Comparison of ENCODE assay signal across 8 cellular contexts in the genomic region with DNA sequence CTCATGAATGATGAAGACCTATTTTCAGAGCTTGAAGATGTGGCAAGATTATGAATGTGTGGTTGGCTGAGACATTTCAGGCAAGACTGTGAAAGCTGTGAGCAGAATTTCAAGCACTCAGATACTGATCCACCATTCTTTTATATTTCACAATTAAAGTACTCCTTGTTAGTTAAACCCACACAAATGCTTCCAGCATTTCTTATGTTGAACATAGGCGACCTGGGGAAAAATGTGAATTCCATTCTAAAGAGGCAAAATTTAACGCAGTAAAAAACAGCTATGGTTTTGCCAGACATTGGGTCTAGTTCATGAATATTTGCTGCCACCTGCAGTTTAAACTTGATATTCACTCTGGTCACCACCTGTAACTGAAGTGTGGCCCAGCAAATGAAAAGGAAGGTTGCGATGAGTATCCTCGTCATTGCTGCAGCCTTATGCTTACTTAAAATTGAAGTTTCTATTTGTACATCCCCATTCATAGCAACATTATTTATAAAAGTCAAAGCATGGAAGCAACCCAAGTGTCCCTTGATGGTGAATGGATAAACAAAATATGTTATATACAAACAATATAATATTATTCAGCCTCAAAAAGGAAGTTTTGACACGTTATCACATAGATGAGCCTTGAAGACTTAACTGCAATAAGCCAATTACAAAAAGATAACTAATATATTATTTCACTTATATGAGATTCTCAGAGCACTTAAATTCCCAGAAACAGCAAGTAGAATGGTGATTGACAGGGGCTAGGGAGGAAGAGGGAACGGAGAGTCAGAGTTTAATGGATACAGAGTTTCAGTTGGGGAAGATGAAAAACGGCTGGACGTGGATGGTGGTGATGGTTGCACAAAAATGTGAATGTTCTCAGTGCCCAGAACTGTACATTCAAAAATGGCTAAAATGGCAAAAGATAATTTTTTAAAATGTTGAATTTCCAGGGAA.
DNase-seq lines count a peak whose midpoint lies in the region; ATAC-seq, FAIRE-seq and TF ChIP-seq lines count a peak whose summit lies in the region.

No MANE protein-coding gene starts in this region.

- ATAC-seq in SK-N-SH treated with all-trans-retinoic acid at 6 μM for 48 hours = peak; percentile 97

- DNase-seq in activated T-cell treated with anti-CD3 and anti-CD28 coated beads for 24 hours (ENCODE audit: low read depth) = peak; percentile 51
- no peak for DNase-seq in activated T-cell treated with anti-CD3 and anti-CD28 coated beads, Interleukin-2, amount 50 U/mL, for 1 hour
- no peak for DNase-seq in H54 (ENCODE audit: insufficient read length, low spot score)
- peak; percentile 77 for DNase-seq in cerebellar cortex (ENCODE audit: low spot score)
- DNase-seq in kidney glomerular epithelial cell (lab: John Stamatoyannopoulos, UW) = peak; percentile 68
- peak; percentile 5 for DNase-seq in stimulated activated naive CD4-positive, alpha-beta T cell treated with Interleukin-2 at 50 U/mL for 16 hours (lab: John Stamatoyannopoulos, UW)

- no peak overlapping the region for H3K4me3 ChIP-seq in Loucy (ENCODE audit: low read length, poor library complexity, severe bottlenecking)

- peak overlapping the region; percentile 55 for H2AFZ ChIP-seq in Loucy (ENCODE audit: low read length)

- no peak overlapping the region for H3K4me2 ChIP-seq in Loucy (ENCODE audit: low read depth, low read length, poor library complexity, severe bottlenecking)

- no peaks in the 10 kb centered on the region for H4K20me1 ChIP-seq in Loucy (ENCODE audit: insufficient read depth, low read length, poor library complexity, severe bottlenecking)

- H3F3A ChIP-seq in Loucy (ENCODE audit: low read depth) = no peaks in the 10 kb centered on the region

- peak; percentile 90 for FAIRE-seq in H54 (lab: Jason Lieb, UNC)

- no peaks in the 10 kb centered on the region for H3K79me2 ChIP-seq in Loucy (ENCODE audit: insufficient read depth, low read length)

- H3K27me3 ChIP-seq in Loucy (ENCODE audit: insufficient read depth, low read length, poor library complexity, severe bottlenecking) = no peaks in the 10 kb centered on the region

- no peak for TF ChIP-seq POLR2A in H54 (IDR thresholded peaks at IDR 0.05; ENCODE audit: low read depth, low read length)

- H3K9me2 ChIP-seq in Loucy (replicated peaks; ENCODE audit: low read depth, low read length) = no peaks in the 10 kb centered on the region

- H3K9ac ChIP-seq in Loucy (ENCODE audit: low read depth, low read length, poor library complexity, severe bottlenecking) = no peak overlapping the region

- TF ChIP-seq CTCF in Loucy (conservative IDR thresholded peaks at IDR 0.05; ENCODE audit: low read length) = peak; percentile 78

- H3K4me1 ChIP-seq in Loucy (ENCODE audit: insufficient read depth, low read length, poor library complexity, severe bottlenecking) = peaks cover 6% of the 10 kb centered on the region

- H3K36me3 ChIP-seq in Loucy (ENCODE audit: insufficient read depth, low read length) = no peaks in the 10 kb centered on the region

- H3K9me3 ChIP-seq in Loucy (ENCODE audit: insufficient read depth, low read depth, low read length) = no peaks in the 10 kb centered on the region

TF ChIP-seq in SK-N-SH treated with all-trans-retinoic acid at 6 μM for 48 hours, 23 proteins besides CTCF, POLR2A, EP300 and RAD21:
- no peak for TF ChIP-seq SNAI2 (CRISPR knock-in tag; IDR thresholded peaks at IDR 0.05)
- no peak for TF ChIP-seq ZNF8 (CRISPR knock-in tag; IDR thresholded peaks at IDR 0.05)
- TF ChIP-seq, protein P1, sequence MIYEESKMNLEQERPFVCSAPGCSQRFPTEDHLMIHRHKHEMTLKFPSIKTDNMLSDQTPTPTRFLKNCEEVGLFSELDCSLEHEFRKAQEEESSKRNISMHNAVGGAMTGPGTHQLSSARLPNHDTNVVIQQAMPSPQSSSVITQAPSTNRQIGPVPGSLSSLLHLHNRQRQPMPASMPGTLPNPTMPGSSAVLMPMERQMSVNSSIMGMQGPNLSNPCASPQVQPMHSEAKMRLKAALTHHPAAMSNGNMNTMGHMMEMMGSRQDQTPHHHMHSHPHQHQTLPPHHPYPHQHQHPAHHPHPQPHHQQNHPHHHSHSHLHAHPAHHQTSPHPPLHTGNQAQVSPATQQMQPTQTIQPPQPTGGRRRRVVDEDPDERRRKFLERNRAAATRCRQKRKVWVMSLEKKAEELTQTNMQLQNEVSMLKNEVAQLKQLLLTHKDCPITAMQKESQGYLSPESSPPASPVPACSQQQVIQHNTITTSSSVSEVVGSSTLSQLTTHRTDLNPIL (CRISPR knock-in tag; IDR thresholded peaks at IDR 0.05; ENCODE audit: low read depth) = no peak
- no peak for TF ChIP-seq ZC3H10 (CRISPR knock-in tag; IDR thresholded peaks at IDR 0.05)
- no peak for TF ChIP-seq RARB (CRISPR knock-in tag; IDR thresholded peaks at IDR 0.05)
- TF ChIP-seq, protein P2, sequence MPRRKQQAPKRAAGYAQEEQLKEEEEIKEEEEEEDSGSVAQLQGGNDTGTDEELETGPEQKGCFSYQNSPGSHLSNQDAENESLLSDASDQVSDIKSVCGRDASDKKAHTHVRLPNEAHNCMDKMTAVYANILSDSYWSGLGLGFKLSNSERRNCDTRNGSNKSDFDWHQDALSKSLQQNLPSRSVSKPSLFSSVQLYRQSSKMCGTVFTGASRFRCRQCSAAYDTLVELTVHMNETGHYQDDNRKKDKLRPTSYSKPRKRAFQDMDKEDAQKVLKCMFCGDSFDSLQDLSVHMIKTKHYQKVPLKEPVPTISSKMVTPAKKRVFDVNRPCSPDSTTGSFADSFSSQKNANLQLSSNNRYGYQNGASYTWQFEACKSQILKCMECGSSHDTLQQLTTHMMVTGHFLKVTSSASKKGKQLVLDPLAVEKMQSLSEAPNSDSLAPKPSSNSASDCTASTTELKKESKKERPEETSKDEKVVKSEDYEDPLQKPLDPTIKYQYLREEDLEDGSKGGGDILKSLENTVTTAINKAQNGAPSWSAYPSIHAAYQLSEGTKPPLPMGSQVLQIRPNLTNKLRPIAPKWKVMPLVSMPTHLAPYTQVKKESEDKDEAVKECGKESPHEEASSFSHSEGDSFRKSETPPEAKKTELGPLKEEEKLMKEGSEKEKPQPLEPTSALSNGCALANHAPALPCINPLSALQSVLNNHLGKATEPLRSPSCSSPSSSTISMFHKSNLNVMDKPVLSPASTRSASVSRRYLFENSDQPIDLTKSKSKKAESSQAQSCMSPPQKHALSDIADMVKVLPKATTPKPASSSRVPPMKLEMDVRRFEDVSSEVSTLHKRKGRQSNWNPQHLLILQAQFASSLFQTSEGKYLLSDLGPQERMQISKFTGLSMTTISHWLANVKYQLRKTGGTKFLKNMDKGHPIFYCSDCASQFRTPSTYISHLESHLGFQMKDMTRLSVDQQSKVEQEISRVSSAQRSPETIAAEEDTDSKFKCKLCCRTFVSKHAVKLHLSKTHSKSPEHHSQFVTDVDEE (CRISPR knock-in tag; IDR thresholded peaks at IDR 0.05) = no peak
- TF ChIP-seq, protein P3, sequence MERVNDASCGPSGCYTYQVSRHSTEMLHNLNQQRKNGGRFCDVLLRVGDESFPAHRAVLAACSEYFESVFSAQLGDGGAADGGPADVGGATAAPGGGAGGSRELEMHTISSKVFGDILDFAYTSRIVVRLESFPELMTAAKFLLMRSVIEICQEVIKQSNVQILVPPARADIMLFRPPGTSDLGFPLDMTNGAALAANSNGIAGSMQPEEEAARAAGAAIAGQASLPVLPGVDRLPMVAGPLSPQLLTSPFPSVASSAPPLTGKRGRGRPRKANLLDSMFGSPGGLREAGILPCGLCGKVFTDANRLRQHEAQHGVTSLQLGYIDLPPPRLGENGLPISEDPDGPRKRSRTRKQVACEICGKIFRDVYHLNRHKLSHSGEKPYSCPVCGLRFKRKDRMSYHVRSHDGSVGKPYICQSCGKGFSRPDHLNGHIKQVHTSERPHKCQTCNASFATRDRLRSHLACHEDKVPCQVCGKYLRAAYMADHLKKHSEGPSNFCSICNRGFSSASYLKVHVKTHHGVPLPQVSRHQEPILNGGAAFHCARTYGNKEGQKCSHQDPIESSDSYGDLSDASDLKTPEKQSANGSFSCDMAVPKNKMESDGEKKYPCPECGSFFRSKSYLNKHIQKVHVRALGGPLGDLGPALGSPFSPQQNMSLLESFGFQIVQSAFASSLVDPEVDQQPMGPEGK (CRISPR knock-in tag; IDR thresholded peaks at IDR 0.05; ENCODE audit: borderline replicate concordance) = no peak
- TF ChIP-seq, protein P4, sequence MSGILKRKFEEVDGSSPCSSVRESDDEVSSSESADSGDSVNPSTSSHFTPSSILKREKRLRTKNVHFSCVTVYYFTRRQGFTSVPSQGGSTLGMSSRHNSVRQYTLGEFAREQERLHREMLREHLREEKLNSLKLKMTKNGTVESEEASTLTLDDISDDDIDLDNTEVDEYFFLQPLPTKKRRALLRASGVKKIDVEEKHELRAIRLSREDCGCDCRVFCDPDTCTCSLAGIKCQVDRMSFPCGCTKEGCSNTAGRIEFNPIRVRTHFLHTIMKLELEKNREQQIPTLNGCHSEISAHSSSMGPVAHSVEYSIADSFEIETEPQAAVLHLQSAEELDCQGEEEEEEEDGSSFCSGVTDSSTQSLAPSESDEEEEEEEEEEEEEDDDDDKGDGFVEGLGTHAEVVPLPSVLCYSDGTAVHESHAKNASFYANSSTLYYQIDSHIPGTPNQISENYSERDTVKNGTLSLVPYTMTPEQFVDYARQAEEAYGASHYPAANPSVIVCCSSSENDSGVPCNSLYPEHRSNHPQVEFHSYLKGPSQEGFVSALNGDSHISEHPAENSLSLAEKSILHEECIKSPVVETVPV (CRISPR knock-in tag; IDR thresholded peaks at IDR 0.05) = no peak
- TF ChIP-seq ISL1 (CRISPR knock-in tag; IDR thresholded peaks at IDR 0.05) = no peak
- TF ChIP-seq TOX (CRISPR knock-in tag; IDR thresholded peaks at IDR 0.05; ENCODE audit: borderline replicate concordance) = no peak
- no peak for TF ChIP-seq BACH2 (CRISPR knock-in tag; IDR thresholded peaks at IDR 0.05; ENCODE audit: borderline replicate concordance)
- TF ChIP-seq ZNF70 (CRISPR knock-in tag; IDR thresholded peaks at IDR 0.05) = no peak
- TF ChIP-seq ZNF565 (CRISPR knock-in tag; conservative IDR thresholded peaks at IDR 0.05; ENCODE audit: low read depth) = no peak
- no peak for TF ChIP-seq ESRRG (CRISPR knock-in tag; IDR thresholded peaks at IDR 0.05)
- TF ChIP-seq PPARA (CRISPR knock-in tag; IDR thresholded peaks at IDR 0.05; ENCODE audit: borderline replicate concordance) = no peak
- TF ChIP-seq CSDC2 (CRISPR knock-in tag; IDR thresholded peaks at IDR 0.05) = no peak
- no peak for TF ChIP-seq ZFP30 (CRISPR knock-in tag; IDR thresholded peaks at IDR 0.05)
- no peak for TF ChIP-seq GLIS3 (CRISPR knock-in tag; IDR thresholded peaks at IDR 0.05)
- TF ChIP-seq ZFP3 (CRISPR knock-in tag; IDR thresholded peaks at IDR 0.05) = no peak

Comparison
In these comparisons a context has a peak if more than half of its experiments do, and no peak if none do; other contexts are left out.
1. DNase-seq: peak in activated T-cell treated with anti-CD3 and anti-CD28 coated beads for 24 hours (single experiment), cerebellar cortex (single experiment), kidney glomerular epithelial cell (single experiment) and stimulated activated naive CD4-positive, alpha-beta T cell treated with Interleukin-2 at 50 U/mL for 16 hours (single experiment); none in activated T-cell treated with anti-CD3 and anti-CD28 coated beads, Interleukin-2, amount 50 U/mL, for 1 hour (single experiment) and H54 (single experiment).